In genomic region chr7:137351941-137352340, GRCh38 we compare ENCODE assay signal across 23 cellular contexts. TPM values are rescaled to one million over a fixed set of nuclear protein-coding genes. Genes with fewer than 3 reads are reported as not detected.
"Had no signal": no experiment of that assay in that cellular context is flagged by ENCODE, and none has a peak within 500 bp of the region (broad histone marks: within the 10 kb centered on the region; RNA-seq: fewer than 3 reads in every experiment).

No MANE protein-coding gene starts in this region.

- H3K27ac Mint-ChIP-seq: T-cell had no signal

- H3K4me3 Mint-ChIP-seq: T-cell had no signal

- H3K9me2 ChIP-seq: SK-N-SH had no signal

- H3K27ac ChIP-seq: HL-60, RWPE1 had no signal

- H3K4me3 ChIP-seq: MG63 had no signal

- DNase-seq: KBM-7; MG63; NCI-H1105; NCI-H1417; NCI-H1436 treated with DMSO at 0.1 percent for 48 hours; NCI-H1694; NCI-H1930; NCI-H2171; NCI-H226; NCI-H510A; NCI-H524 treated with DMSO at 0.1 percent for 48 hours; NCI-H69; NCI-H774; NK-92 treated with Interleukin-12 subunit alpha and Interleukin-12 subunit beta, amount 100 ng/mL, for 24 hours; PC-3; SHP77; SK-N-SH; SW 1271; T-cell had no signal

- H3K27me3 ChIP-seq: MG63 had no signal

- H3K27me3 Mint-ChIP-seq: T-cell had no signal

- H3K36me3 ChIP-seq: MG63 had no signal

- H3K4me1 Mint-ChIP-seq: T-cell had no signal

- H3K36me3 Mint-ChIP-seq: T-cell had no signal

- H3K9me3 ChIP-seq: MG63, SK-N-SH had no signal

- H3K4me2 ChIP-seq: SK-N-SH had no signal

- ATAC-seq: Panc1, PC-3, T-cell had no signal

- H3K9ac ChIP-seq: SK-N-SH had no signal

RNA-seq across cellular contexts. Expression of gene PTN, which starts 8.4 kb away (rescaled TPM):
- total RNA-seq: OCI-LY7 had no signal
